In the genomic region with DNA sequence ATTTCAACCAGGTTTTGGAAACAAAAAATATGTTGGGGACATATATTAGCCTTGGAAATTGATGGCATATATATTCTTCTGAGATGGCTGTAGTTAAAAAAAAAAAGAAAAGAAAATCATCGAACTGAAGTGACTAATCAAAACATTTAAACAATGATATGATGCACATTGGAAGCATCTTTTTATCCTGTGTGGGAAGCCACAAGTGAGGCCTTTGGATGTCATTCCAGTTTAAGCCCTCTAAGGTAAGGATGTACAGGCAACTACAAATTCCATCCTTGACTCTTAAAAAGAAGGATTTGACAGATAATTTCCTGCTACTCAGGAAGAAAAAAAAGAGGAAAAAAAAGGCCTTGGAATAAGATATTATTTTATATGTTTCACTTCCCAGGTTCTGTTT, we compare ENCODE assay signal across 1 cellular context.
TF ChIP-seq lines count a peak whose summit lies in the region.

No MANE protein-coding gene starts in this region.

TF ChIP-seq in GM23338, 12 proteins besides CTCF, POLR2A, EP300 and RAD21 (continued from another document):
- TF ChIP-seq, protein P1, sequence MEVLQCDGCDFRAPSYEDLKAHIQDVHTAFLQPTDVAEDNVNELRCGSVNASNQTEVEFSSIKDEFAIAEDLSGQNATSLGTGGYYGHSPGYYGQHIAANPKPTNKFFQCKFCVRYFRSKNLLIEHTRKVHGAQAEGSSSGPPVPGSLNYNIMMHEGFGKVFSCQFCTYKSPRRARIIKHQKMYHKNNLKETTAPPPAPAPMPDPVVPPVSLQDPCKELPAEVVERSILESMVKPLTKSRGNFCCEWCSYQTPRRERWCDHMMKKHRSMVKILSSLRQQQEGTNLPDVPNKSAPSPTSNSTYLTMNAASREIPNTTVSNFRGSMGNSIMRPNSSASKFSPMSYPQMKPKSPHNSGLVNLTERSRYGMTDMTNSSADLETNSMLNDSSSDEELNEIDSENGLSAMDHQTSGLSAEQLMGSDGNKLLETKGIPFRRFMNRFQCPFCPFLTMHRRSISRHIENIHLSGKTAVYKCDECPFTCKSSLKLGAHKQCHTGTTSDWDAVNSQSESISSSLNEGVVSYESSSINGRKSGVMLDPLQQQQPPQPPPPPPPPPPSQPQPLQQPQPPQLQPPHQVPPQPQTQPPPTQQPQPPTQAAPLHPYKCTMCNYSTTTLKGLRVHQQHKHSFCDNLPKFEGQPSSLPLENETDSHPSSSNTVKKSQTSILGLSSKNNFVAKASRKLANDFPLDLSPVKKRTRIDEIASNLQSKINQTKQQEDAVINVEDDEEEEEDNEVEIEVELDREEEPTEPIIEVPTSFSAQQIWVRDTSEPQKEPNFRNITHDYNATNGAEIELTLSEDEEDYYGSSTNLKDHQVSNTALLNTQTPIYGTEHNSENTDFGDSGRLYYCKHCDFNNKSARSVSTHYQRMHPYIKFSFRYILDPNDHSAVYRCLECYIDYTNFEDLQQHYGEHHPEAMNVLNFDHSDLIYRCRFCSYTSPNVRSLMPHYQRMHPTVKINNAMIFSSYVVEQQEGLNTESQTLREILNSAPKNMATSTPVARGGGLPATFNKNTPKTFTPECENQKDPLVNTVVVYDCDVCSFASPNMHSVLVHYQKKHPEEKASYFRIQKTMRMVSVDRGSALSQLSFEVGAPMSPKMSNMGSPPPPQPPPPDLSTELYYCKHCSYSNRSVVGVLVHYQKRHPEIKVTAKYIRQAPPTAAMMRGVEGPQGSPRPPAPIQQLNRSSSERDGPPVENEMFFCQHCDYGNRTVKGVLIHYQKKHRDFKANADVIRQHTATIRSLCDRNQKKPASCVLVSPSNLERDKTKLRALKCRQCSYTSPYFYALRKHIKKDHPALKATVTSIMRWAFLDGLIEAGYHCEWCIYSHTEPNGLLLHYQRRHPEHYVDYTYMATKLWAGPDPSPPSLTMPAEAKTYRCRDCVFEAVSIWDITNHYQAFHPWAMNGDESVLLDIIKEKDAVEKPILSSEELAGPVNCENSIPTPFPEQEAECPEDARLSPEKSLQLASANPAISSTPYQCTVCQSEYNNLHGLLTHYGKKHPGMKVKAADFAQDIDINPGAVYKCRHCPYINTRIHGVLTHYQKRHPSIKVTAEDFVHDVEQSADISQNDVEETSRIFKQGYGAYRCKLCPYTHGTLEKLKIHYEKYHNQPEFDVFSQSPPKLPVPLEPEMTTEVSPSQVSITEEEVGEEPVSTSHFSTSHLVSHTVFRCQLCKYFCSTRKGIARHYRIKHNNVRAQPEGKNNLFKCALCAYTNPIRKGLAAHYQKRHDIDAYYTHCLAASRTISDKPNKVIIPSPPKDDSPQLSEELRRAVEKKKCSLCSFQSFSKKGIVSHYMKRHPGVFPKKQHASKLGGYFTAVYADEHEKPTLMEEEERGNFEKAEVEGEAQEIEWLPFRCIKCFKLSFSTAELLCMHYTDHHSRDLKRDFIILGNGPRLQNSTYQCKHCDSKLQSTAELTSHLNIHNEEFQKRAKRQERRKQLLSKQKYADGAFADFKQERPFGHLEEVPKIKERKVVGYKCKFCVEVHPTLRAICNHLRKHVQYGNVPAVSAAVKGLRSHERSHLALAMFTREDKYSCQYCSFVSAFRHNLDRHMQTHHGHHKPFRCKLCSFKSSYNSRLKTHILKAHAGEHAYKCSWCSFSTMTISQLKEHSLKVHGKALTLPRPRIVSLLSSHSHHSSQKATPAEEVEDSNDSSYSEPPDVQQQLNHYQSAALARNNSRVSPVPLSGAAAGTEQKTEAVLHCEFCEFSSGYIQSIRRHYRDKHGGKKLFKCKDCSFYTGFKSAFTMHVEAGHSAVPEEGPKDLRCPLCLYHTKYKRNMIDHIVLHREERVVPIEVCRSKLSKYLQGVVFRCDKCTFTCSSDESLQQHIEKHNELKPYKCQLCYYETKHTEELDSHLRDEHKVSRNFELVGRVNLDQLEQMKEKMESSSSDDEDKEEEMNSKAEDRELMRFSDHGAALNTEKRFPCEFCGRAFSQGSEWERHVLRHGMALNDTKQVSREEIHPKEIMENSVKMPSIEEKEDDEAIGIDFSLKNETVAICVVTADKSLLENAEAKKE (CRISPR knock-in tag; IDR thresholded peaks at IDR 0.05), result no peak
- TF ChIP-seq POLR2AphosphoS5 (IDR thresholded peaks at IDR 0.05; ENCODE audit: low read depth) (no peak), CREB1 (CRISPR knock-in tag; IDR thresholded peaks at IDR 0.05; ENCODE audit: low read depth) (no peak)
- TF ChIP-seq, protein P2, sequence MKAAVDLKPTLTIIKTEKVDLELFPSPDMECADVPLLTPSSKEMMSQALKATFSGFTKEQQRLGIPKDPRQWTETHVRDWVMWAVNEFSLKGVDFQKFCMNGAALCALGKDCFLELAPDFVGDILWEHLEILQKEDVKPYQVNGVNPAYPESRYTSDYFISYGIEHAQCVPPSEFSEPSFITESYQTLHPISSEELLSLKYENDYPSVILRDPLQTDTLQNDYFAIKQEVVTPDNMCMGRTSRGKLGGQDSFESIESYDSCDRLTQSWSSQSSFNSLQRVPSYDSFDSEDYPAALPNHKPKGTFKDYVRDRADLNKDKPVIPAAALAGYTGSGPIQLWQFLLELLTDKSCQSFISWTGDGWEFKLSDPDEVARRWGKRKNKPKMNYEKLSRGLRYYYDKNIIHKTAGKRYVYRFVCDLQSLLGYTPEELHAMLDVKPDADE (IDR thresholded peaks at IDR 0.05), result no peak
